14 cellular contexts compared by ENCODE assay signal in genomic region chrX:150503898-150504219, GRCh38.
DNase-seq lines count a peak whose midpoint lies in the region; ATAC-seq and TF ChIP-seq lines count a peak whose summit lies in the region.
"Had no signal": no experiment of that assay in that cellular context is flagged by ENCODE, and none has a peak within 500 bp of the region (broad histone marks: within the 10 kb centered on the region; RNA-seq: fewer than 3 reads in every experiment).

No MANE protein-coding gene starts in this region.

- no peak for TF ChIP-seq POLR2A in vagina (IDR thresholded peaks at IDR 0.05)

- no peak overlapping the region for H4K8ac ChIP-seq in neuronal stem cell (ENCODE audit: low read depth, low read length)

- no peak overlapping the region for H3K4me2 ChIP-seq in neuronal stem cell (ENCODE audit: insufficient read depth, low read length, poor library complexity, severe bottlenecking)

- BruUV-seq in Calu3 (replicated peaks; lab: Mats Ljungman, UMichigan), result no TSS peak

- H3K27me3 ChIP-seq in colonic mucosa, result no peaks in the 10 kb centered on the region
- H3K27me3 ChIP-seq in neuronal stem cell (ENCODE audit: control insufficient read depth in 3 of 3, insufficient read depth in 3 of 3, low read depth in 1 of 3, low read length in 3 of 3), result peaks cover 0 to 3% (median 0%) of the 10 kb centered on the region in 3 experiments
- no peaks in the 10 kb centered on the region for H3K27me3 ChIP-seq in vagina
- H3K27me3 ChIP-seq: gastroesophageal sphincter had no signal

- H3K9ac ChIP-seq in colonic mucosa (ENCODE audit: low read depth in 2 of 2, low read length in 2 of 2) (no peak overlapping the region), neuronal stem cell (ENCODE audit: low read depth, low read length, poor library complexity) (no peak overlapping the region)

- H3K4me1 Mint-ChIP-seq in Calu3 (ENCODE audit: low read depth, unreplicated experiment) (no peaks in the 10 kb centered on the region), HFFc6 (ENCODE audit: low read depth) (peaks cover 23% of the 10 kb centered on the region)

- no peak overlapping the region for H2BK15ac ChIP-seq in neuronal stem cell (ENCODE audit: low read length)

- no peak overlapping the region for H3K4me3 Mint-ChIP-seq in Calu3 (ENCODE audit: low read depth, unreplicated experiment)
- H3K4me3 Mint-ChIP-seq in HFFc6, result no peak overlapping the region
- H3K4me3 Mint-ChIP-seq: CD14-positive monocyte; stimulated activated naive B cell treated with anti-CD40 and anti-IgM and Interleukin-4, amounts not matched to agents 10 μg/mL and 1 μg/mL and 100 μg/mL, for 72 hours had no signal

- H3K36me3 ChIP-seq in colonic mucosa (no peaks in the 10 kb centered on the region), neuronal stem cell (replicated peaks in 1 of 2; ENCODE audit: control insufficient read depth in 2 of 2, insufficient read depth in 2 of 2, low read length in 2 of 2) (no peaks in the 10 kb centered on the region), vagina (no peaks in the 10 kb centered on the region)
- H3K36me3 ChIP-seq: gastroesophageal sphincter had no signal

- H2AK5ac ChIP-seq in neuronal stem cell (ENCODE audit: low read depth, low read length), result no peak overlapping the region

- H3K27me3 Mint-ChIP-seq in Calu3 (ENCODE audit: unreplicated experiment) (no peaks in the 10 kb centered on the region), HFFc6 (ENCODE audit: insufficient read depth) (no peaks in the 10 kb centered on the region)

- no peak overlapping the region for H3K18ac ChIP-seq in neuronal stem cell (ENCODE audit: low read length)

- H3K4me3 ChIP-seq in colonic mucosa (no peak overlapping the region), neuronal stem cell (ENCODE audit: low read length in 2 of 2) (no peak overlapping the region), vagina (no peak overlapping the region)
- H3K4me3 ChIP-seq: gastroesophageal sphincter, skin epidermis had no signal

- TF ChIP-seq CTCF in Calu3 (IDR thresholded peaks at IDR 0.05; ENCODE audit: unreplicated experiment), result no peak
- no peak for TF ChIP-seq CTCF in HFFc6 (IDR thresholded peaks at IDR 0.05)
- TF ChIP-seq CTCF in colonic mucosa (IDR thresholded peaks at IDR 0.05), result no peak
- no peak for TF ChIP-seq CTCF in vagina (IDR thresholded peaks at IDR 0.05)

- no peak overlapping the region for H3K23ac ChIP-seq in neuronal stem cell (ENCODE audit: low read depth, low read length, poor library complexity)

- no peak overlapping the region for H2AFZ ChIP-seq in neuronal stem cell (ENCODE audit: low read length)

- intact Hi-C loops in Calu3 (cut with micrococcal nuclease; ENCODE audit: unreplicated experiment), result no loop called here
- intact Hi-C loops in colonic mucosa (cut with DNase I), result no loop called here
- intact Hi-C loops in vagina (cut with DNase I), result loop anchor here (10.0 kb wide), 1 partner anchor 129 kb away; no protein-coding TSS in a partner anchor

- H3K4ac ChIP-seq in neuronal stem cell (ENCODE audit: low read length), result no peak overlapping the region

- WGBS in neuronal stem cell (ENCODE audit: extremely low coverage in 2 of 2, insufficient read length in 2 of 2, insufficient replicate concordance in 1 of 2), 2 donors, result no CpG with 5 or more reads among the region's 5 CpGs

- H3K27ac ChIP-seq in colonic mucosa (no peak overlapping the region), neuronal stem cell (replicated peaks; ENCODE audit: low read length) (no peak overlapping the region), vagina (no peak overlapping the region)
- H3K27ac ChIP-seq: gastroesophageal sphincter had no signal

- H3K9me3 ChIP-seq in colonic mucosa (no peaks in the 10 kb centered on the region), neuronal stem cell (replicated peaks in 1 of 2; ENCODE audit: control insufficient read depth in 2 of 2, insufficient read depth in 1 of 2, low read depth in 1 of 2, low read length in 2 of 2) (no peaks in the 10 kb centered on the region), vagina (no peaks in the 10 kb centered on the region)
- H3K9me3 ChIP-seq: gastroesophageal sphincter had no signal

- H4K91ac ChIP-seq in neuronal stem cell (ENCODE audit: low read depth, low read length, poor library complexity), result no peak overlapping the region

- H2BK12ac ChIP-seq in neuronal stem cell (ENCODE audit: low read length), result no peak overlapping the region

- CTCF ChIA-PET in Calu3 (lab: Charles Lee), result interaction anchor here (0.6 kb wide), 1 partner anchor 27 kb away, joined by 3 read pairs; no protein-coding TSS in a partner anchor

- peak overlapping the region; percentile 38 for H3K14ac ChIP-seq in neuronal stem cell (ENCODE audit: low read length)

- H3K4me1 ChIP-seq in colonic mucosa, result peaks cover 4% of the 10 kb centered on the region
- H3K4me1 ChIP-seq in neuronal stem cell (ENCODE audit: control insufficient read depth in 2 of 2, insufficient read depth in 1 of 2, low read depth in 1 of 2, low read length in 2 of 2), result peaks cover 13 to 26% of the 10 kb centered on the region in 2 donors
- H3K4me1 ChIP-seq in vagina, result peaks cover 14% of the 10 kb centered on the region

- H3K36me3 Mint-ChIP-seq in Calu3 (ENCODE audit: insufficient read depth, unreplicated experiment) (no peaks in the 10 kb centered on the region), HFFc6 (ENCODE audit: low read depth) (no peaks in the 10 kb centered on the region)
- H3K36me3 Mint-ChIP-seq: CD14-positive monocyte; stimulated activated naive B cell treated with anti-CD40 and anti-IgM and Interleukin-4, amounts not matched to agents 10 μg/mL and 1 μg/mL and 100 μg/mL, for 72 hours had no signal

- peak; percentile 37 for DNase-seq in Calu3
- peak; percentile 0 for DNase-seq in HFFc6
- peak; percentile 64 for DNase-seq in colonic mucosa
- no peak for DNase-seq in neuronal stem cell (ENCODE audit: low spot score)
- DNase-seq in NCI-H82 treated with DMSO at 0.1 percent for 48 hours (lab: John Stamatoyannopoulos, UW; ENCODE audit: unreplicated experiment), result no peak
- no peak for DNase-seq in vagina (ENCODE audit: extremely low spot score in 2 of 2)
- DNase-seq: activated CD4-positive, CD25-positive, alpha-beta regulatory T cell treated with anti-CD3 and anti-CD28 coated beads, Interleukin-2, amount 50 U/mL, for 72 hours; mesendoderm; stimulated activated naive B cell treated with anti-CD40 and anti-IgM and Interleukin-4, amounts not matched to agents 10 μg/mL and 1 μg/mL and 100 μg/mL, for 72 hours; T-helper 2 cell had no signal

- ATAC-seq in GM18502 (IDR thresholded peaks at IDR 0.05; ENCODE audit: poor library complexity, unreplicated experiment), result no peak
- ATAC-seq: gastroesophageal sphincter; stimulated activated naive B cell treated with anti-CD40 and anti-IgM and Interleukin-4, amounts not matched to agents 10 μg/mL and 1 μg/mL and 100 μg/mL, for 72 hours had no signal

- H3K79me1 ChIP-seq in neuronal stem cell (ENCODE audit: low read depth, low read length), result peaks cover 2% of the 10 kb centered on the region

- no peak overlapping the region for H3K27ac Mint-ChIP-seq in Calu3 (ENCODE audit: unreplicated experiment)
- no peak overlapping the region for H3K27ac Mint-ChIP-seq in HFFc6
- H3K27ac Mint-ChIP-seq: CD14-positive monocyte; stimulated activated naive B cell treated with anti-CD40 and anti-IgM and Interleukin-4, amounts not matched to agents 10 μg/mL and 1 μg/mL and 100 μg/mL, for 72 hours had no signal

- H3K9me3 Mint-ChIP-seq in Calu3 (ENCODE audit: low read depth, unreplicated experiment) (no peaks in the 10 kb centered on the region), HFFc6 (no peaks in the 10 kb centered on the region)
- H3K9me3 Mint-ChIP-seq: CD14-positive monocyte; stimulated activated naive B cell treated with anti-CD40 and anti-IgM and Interleukin-4, amounts not matched to agents 10 μg/mL and 1 μg/mL and 100 μg/mL, for 72 hours had no signal

- no peak overlapping the region for H2BK5ac ChIP-seq in neuronal stem cell (ENCODE audit: low read length)

- no peak overlapping the region for H2BK120ac ChIP-seq in neuronal stem cell (ENCODE audit: low read depth, low read length)

Comparison
In these comparisons a context has a peak if more than half of its experiments do, and no peak if none do; other contexts are left out.
1. DNase-seq: peak in Calu3 (single experiment), HFFc6 (single experiment) and colonic mucosa (single experiment); none in neuronal stem cell (single experiment), NCI-H82 treated with DMSO at 0.1 percent for 48 hours (single experiment) and vagina (0 of 2).